Comparison of ENCODE assay signal across 8 cellular contexts in the genomic region with DNA sequence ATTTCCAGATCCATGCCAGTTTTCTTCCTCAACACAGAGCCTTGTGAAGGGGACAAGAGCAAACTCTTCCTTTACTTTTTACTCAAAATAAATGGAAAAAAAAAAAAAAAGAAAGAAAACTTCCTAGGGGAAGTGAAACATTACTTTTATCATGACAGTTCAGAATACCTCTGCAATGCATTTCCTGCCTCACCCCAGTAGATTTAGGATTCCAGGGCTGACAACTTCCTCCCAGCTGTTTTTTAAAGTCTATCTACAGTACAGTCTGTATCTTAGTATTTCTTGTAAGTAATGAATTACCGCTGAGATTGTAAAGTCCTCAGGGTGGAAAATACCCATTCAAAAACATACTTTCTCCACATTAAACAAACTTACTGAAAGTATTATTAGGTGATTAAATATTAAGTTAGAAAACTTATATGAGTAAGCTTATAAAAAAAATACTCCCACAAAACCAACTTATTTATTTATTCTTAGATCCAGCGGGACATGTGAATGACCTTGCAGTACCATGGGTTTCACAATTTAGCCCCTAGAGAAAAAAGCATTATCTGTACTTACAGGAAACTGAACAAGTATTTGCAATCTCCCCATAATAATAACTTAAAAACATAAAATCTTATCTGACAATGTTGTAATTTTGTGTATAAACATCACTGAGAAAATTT.
DNase-seq lines count a peak whose midpoint lies in the region; ATAC-seq and TF ChIP-seq lines count a peak whose summit lies in the region.

No MANE protein-coding gene starts in this region.

- H3K27me3 ChIP-seq in GM23248 (replicated peaks; ENCODE audit: insufficient read depth): no peaks in the 10 kb centered on the region
- no peaks in the 10 kb centered on the region for H3K27me3 ChIP-seq in gastrocnemius medialis
- H3K27me3 ChIP-seq in H7 (ENCODE audit: control insufficient read depth, insufficient read depth, low read length): no peaks in the 10 kb centered on the region

- H3K4me1 ChIP-seq in GM23248 (ENCODE audit: insufficient read depth) (peaks cover 99% of the 10 kb centered on the region), gastrocnemius medialis (peaks cover 89 to 98% of the 10 kb centered on the region in 2 donors)

- H3K4me2 ChIP-seq in GM23248 (ENCODE audit: unreplicated experiment): peak overlapping the region; percentile 36

- no peaks in the 10 kb centered on the region for H3K9me2 ChIP-seq in GM23248 (ENCODE audit: insufficient read depth)

- 0 out of 2 replicates have a peak overlapping the region, but pooled peaks have one; percentile 8 for H3K4me3 ChIP-seq in GM23248
- H3K4me3 ChIP-seq in gastrocnemius medialis: peak overlapping the region in 1 of 4 donors; percentile 4
- H3K4me3 ChIP-seq in H7 (ENCODE audit: insufficient read depth, low read depth, low read length): no peak overlapping the region

- peaks cover 69% of the 10 kb centered on the region for H3K4me1 Mint-ChIP-seq in T-helper 17 cell

- no peaks in the 10 kb centered on the region for H3K9me3 ChIP-seq in GM23248 (ENCODE audit: low read depth)
- H3K9me3 ChIP-seq in T-helper 17 cell (ENCODE audit: control insufficient read depth, low read length, poor library complexity, severe bottlenecking): no peaks in the 10 kb centered on the region
- H3K9me3 ChIP-seq in gastrocnemius medialis: no peaks in the 10 kb centered on the region

- peak; percentile 66 for ATAC-seq in T-helper 17 cell
- peak in 1 of 2 donors; percentile 24 for ATAC-seq in gastrocnemius medialis
- no peak for ATAC-seq in HG02981 (IDR thresholded peaks at IDR 0.05; ENCODE audit: unreplicated experiment)
- no peak for ATAC-seq in HG03108 (IDR thresholded peaks at IDR 0.05; ENCODE audit: unreplicated experiment)

- peak overlapping the region; percentile 23 for H3K9ac ChIP-seq in GM23248

- H2AFZ ChIP-seq in GM23248: no peak overlapping the region

- peaks cover 3% of the 10 kb centered on the region for H3K36me3 Mint-ChIP-seq in T-helper 17 cell (ENCODE audit: low read depth)

- H3K27me3 Mint-ChIP-seq in T-helper 17 cell: no peaks in the 10 kb centered on the region

- H3K27ac ChIP-seq in GM23248 (peak overlapping the region; percentile 88), gastrocnemius medialis (peak overlapping the region in 3 of 4 donors; percentile 38 to 50 (median 40))

- WGBS in GM23248 (ENCODE audit: low coverage in 1 of 2, low lambda C conversion rate in 2 of 2, missing lambda C conversion rate in 2 of 2), 2 experiments: 83 to 85% methylated on average over 2 of the region's 2 CpGs

- no peaks in the 10 kb centered on the region for H4K20me1 ChIP-seq in GM23248 (ENCODE audit: insufficient read depth)

- in situ Hi-C loops in GM23248 (cut with MboI): no loop called here
- in situ Hi-C loops in gastrocnemius medialis (cut with MboI; ENCODE audit: low sequenced_read_pairs in 4 of 4): loop anchor here in 1 of 4 donors (25.0 kb wide), 1 partner anchor 111 kb away; a partner anchor contains a TSS

- H3F3A ChIP-seq in GM23248 (ENCODE audit: insufficient read depth): peaks cover 88% of the 10 kb centered on the region

- peaks cover 100% of the 10 kb centered on the region for H3K79me2 ChIP-seq in GM23248 (ENCODE audit: insufficient read depth)

- no peaks in the 10 kb centered on the region for H3K36me3 ChIP-seq in GM23248 (ENCODE audit: low read depth)
- H3K36me3 ChIP-seq in gastrocnemius medialis: no peaks in the 10 kb centered on the region
- H3K36me3 ChIP-seq in H7 (replicated peaks; ENCODE audit: control insufficient read depth, insufficient read depth, low read length): no peaks in the 10 kb centered on the region

- no peak for TF ChIP-seq POLR2A in gastrocnemius medialis (IDR thresholded peaks at IDR 0.05)

- H3K27ac Mint-ChIP-seq in T-helper 17 cell: peak overlapping the region; percentile 59

- no peak for TF ChIP-seq CTCF in gastrocnemius medialis (IDR thresholded peaks at IDR 0.05 in 4 of 5, conservative IDR thresholded peaks at IDR 0.05 in 1 of 5)

- DNase-seq in GM23248 (no peak), T-helper 17 cell (no peak), foreskin melanocyte (peak; percentile 20), gastrocnemius medialis (no peak), H7 (no peak), Ammon's horn (ENCODE audit: low spot score) (no peak)

- intact Hi-C loops in gastrocnemius medialis (cut with DNase I; ENCODE audit: low total_unique reads): no loop called here

- peak overlapping the region; percentile 41 for H3K4me3 Mint-ChIP-seq in T-helper 17 cell
